Comparison of ENCODE assay signal across 24 cellular contexts in the genomic region with DNA sequence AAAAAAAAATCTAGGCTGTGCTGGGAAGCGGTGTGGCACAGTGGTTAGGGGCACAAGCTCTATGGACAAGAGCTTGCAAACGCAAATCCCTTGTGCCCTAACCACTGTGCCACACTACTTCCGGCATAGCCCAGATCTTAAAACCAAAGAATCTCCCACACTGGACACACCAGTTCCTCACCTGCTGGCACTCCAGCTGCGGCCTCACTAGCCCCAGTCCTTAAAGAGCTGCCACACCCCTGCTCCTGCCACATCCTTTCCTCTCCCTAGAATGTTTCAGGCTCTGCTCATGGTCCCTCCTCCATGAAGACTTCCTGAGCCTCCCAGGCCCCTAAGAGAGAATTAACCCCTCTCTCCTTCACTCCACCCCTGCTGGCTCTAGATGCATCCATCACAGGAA.
"Had no signal": no experiment of that assay in that cellular context is flagged by ENCODE, and none has a peak within 500 bp of the region (broad histone marks: within the 10 kb centered on the region; RNA-seq: fewer than 3 reads in every experiment).

No MANE protein-coding gene starts in this region.

- H3K4me3 Mint-ChIP-seq: dendritic cell treated with granulocyte-macrophage colony-stimulating factor and Interleukin-4, amounts not matched to agents 40 ng/mL and 50 ng/mL, for 4 days; effector memory CD8-positive, alpha-beta T cell; endodermal cell had no signal

- H3K27ac Mint-ChIP-seq: dendritic cell treated with granulocyte-macrophage colony-stimulating factor and Interleukin-4, amounts not matched to agents 40 ng/mL and 50 ng/mL, for 4 days; effector memory CD8-positive, alpha-beta T cell; endodermal cell had no signal

- H3K36me3 ChIP-seq: colonic mucosa, esophagus squamous epithelium, gastrocnemius medialis, gastroesophageal sphincter, heart left ventricle, heart right ventricle had no signal

- H3K4me1 ChIP-seq: colonic mucosa, foreskin keratinocyte, gastrocnemius medialis had no signal

- DNase-seq: colonic mucosa; cortex of kidney; dermis blood vessel endothelial cell; dorsolateral prefrontal cortex; effector CD4-positive, alpha-beta T cell; effector CD8-positive, alpha-beta T cell; effector memory CD4-positive, alpha-beta T cell; effector memory CD8-positive, alpha-beta T cell; endodermal cell; erythroblast; esophagus squamous epithelium; foreskin fibroblast; foreskin keratinocyte; foreskin melanocyte; gastrocnemius medialis; glutamatergic neuron; heart left ventricle; heart right ventricle had no signal

- H3K9me3 Mint-ChIP-seq: effector memory CD8-positive, alpha-beta T cell; endodermal cell had no signal

- H3K4me3 ChIP-seq: colonic mucosa, coronary artery, dorsolateral prefrontal cortex, esophagus squamous epithelium, gastrocnemius medialis, gastroesophageal sphincter, heart left ventricle, heart right ventricle, hepatocyte had no signal

- ATAC-seq: effector memory CD8-positive, alpha-beta T cell; esophagus mucosa; foreskin keratinocyte; gastrocnemius medialis; gastroesophageal sphincter; heart left ventricle; heart right ventricle had no signal

- H3K27me3 ChIP-seq: colonic mucosa, foreskin keratinocyte, gastrocnemius medialis, hepatocyte had no signal

- H3K27ac ChIP-seq: colonic mucosa, coronary artery, dorsolateral prefrontal cortex, epithelial cell of prostate, esophagus squamous epithelium, foreskin keratinocyte, gastrocnemius medialis, gastroesophageal sphincter, heart left ventricle, heart right ventricle, hepatocyte had no signal

- H3K9me3 ChIP-seq: colonic mucosa, esophagus squamous epithelium, gastrocnemius medialis, gastroesophageal sphincter, heart left ventricle, heart right ventricle had no signal
